Comparison of ENCODE assay signal across 8 cellular contexts in the genomic region with DNA sequence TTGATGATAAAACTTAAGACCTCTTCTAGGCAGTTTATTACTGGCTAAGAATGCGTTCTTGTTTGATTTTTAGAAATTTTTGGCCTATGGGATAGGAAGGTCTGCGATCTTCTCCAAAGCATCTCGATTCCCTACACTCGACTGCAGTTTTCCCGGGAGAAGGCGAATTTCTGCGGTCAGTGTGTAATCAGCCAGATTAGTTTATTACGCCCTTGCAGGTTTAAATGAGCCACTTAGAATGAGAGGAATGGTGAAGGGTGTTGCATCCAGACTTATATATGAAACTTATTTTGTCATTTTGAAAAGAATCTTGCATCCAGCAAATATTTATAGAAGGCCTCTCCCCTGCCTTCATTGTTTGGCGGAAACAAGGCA. TPM values are rescaled to one million over a fixed set of nuclear protein-coding genes. Genes with fewer than 3 reads are reported as not detected.
DNase-seq lines count a peak whose midpoint lies in the region; ATAC-seq and TF ChIP-seq lines count a peak whose summit lies in the region.

No MANE protein-coding gene starts in this region.

- H3K9me3 ChIP-seq in PC-9 (ENCODE audit: insufficient read depth, low read depth), result no peaks in the 10 kb centered on the region
- H3K9me3 ChIP-seq in esophagus squamous epithelium, result no peaks in the 10 kb centered on the region

- H3F3A ChIP-seq in PC-9 (ENCODE audit: insufficient read depth, low read depth), result no peaks in the 10 kb centered on the region

- DNase-seq in ELR (ENCODE audit: low read depth) (peak; percentile 36), PC-9 (no peak), esophagus squamous epithelium (lab: John Stamatoyannopoulos, UW) (no peak), progenitor cell of endocrine pancreas (ENCODE audit: low spot score, unreplicated experiment) (no peak), NCI-H1092 (lab: John Stamatoyannopoulos, UW) (no peak), NCI-H146 (lab: John Stamatoyannopoulos, UW) (no peak), AG20443 (ENCODE audit: low spot score) (no peak)

- H3K27ac Mint-ChIP-seq in progenitor cell of endocrine pancreas, result peak overlapping the region; percentile 99

- H3K4me3 ChIP-seq in PC-9 (peak overlapping the region; percentile 87), esophagus squamous epithelium (peak overlapping the region; percentile 44 to 95 (median 80))

- CTCF ChIA-PET in PC-9 (lab: Charles Lee), result no interaction called here

- no peaks in the 10 kb centered on the region for H3K27me3 ChIP-seq in PC-9 (ENCODE audit: insufficient read depth, low read depth)
- H3K27me3 ChIP-seq in esophagus squamous epithelium, result no peaks in the 10 kb centered on the region

- no peaks in the 10 kb centered on the region for H4K20me1 ChIP-seq in PC-9 (ENCODE audit: insufficient read depth)

- TF ChIP-seq CTCF in PC-9 (conservative IDR thresholded peaks at IDR 0.05), result no peak
- TF ChIP-seq CTCF in esophagus squamous epithelium (IDR thresholded peaks at IDR 0.05), result no peak
- TF ChIP-seq CTCF in progenitor cell of endocrine pancreas (IDR thresholded peaks at IDR 0.05; ENCODE audit: unreplicated experiment), result no peak

- H3K4me1 ChIP-seq in PC-9 (replicated peaks; ENCODE audit: insufficient read depth) (peaks cover 27% of the 10 kb centered on the region), esophagus squamous epithelium (peaks cover 0 to 62% (median 6%) of the 10 kb centered on the region in 3 donors)

- peak overlapping the region; percentile 99; the same call in 1 of the 2 replicates for H2AFZ ChIP-seq in PC-9

- H3K4me2 ChIP-seq in PC-9, result peak overlapping the region; percentile 94

- H3K27me3 Mint-ChIP-seq in progenitor cell of endocrine pancreas, result peaks cover 4% of the 10 kb centered on the region

- H3K4me1 Mint-ChIP-seq in progenitor cell of endocrine pancreas (ENCODE audit: low read depth), result peaks cover 27% of the 10 kb centered on the region

- peak overlapping the region; percentile 99 for H3K4me3 Mint-ChIP-seq in progenitor cell of endocrine pancreas (ENCODE audit: low read depth)

- TF ChIP-seq POLR2A in esophagus squamous epithelium (IDR thresholded peaks at IDR 0.05), result no peak

- H3K27ac ChIP-seq in PC-9, result peak overlapping the region; percentile 78
- H3K27ac ChIP-seq in esophagus squamous epithelium, result peak overlapping the region; percentile 88 to 96 (median 92)

- intact Hi-C loops in PC-9 (cut with micrococcal nuclease; ENCODE audit: unreplicated experiment), result loop anchor here (5.0 kb wide), 2 partner anchors 476 to 1876 kb away; no protein-coding TSS in a partner anchor
- intact Hi-C loops in esophagus squamous epithelium (cut with DNase I), result no loop called here

- 38 to 45% methylated on average over 9 of the region's 9 CpGs for WGBS in esophagus squamous epithelium, 2 donors

- H3K36me3 ChIP-seq in PC-9 (ENCODE audit: low read depth) (0 out of 2 replicates have a peak, but pooled peaks cover 6% of the 10 kb centered on the region), esophagus squamous epithelium (peaks cover 0 to 11% (median 0%) of the 10 kb centered on the region in 3 donors)

- no peaks in the 10 kb centered on the region for H3K9me2 ChIP-seq in PC-9 (ENCODE audit: insufficient read depth)

- H3K79me2 ChIP-seq in PC-9 (ENCODE audit: low read depth), result peaks cover 61% of the 10 kb centered on the region

- H3K9me3 Mint-ChIP-seq in progenitor cell of endocrine pancreas (ENCODE audit: low read depth), result no peaks in the 10 kb centered on the region

- POLR2A ChIA-PET in PC-9 (lab: Charles Lee; ENCODE audit: unreplicated experiment), result interaction anchor here (0.6 kb wide), 2 partner anchors 178 to 238 kb away, joined by 3 to 4 read pairs; no protein-coding TSS in a partner anchor

- peaks cover 4% of the 10 kb centered on the region for H3K36me3 Mint-ChIP-seq in progenitor cell of endocrine pancreas (ENCODE audit: insufficient read depth)

- no peak for ATAC-seq in HG03460 (IDR thresholded peaks at IDR 0.05; ENCODE audit: unreplicated experiment)

- no TSS peak for BruUV-seq in PC-9 (replicated peaks; lab: Mats Ljungman, UMichigan)

RNA-seq across cellular contexts. Expression of gene MTAP, which starts 1.2 kb away (rescaled TPM):
- total RNA-seq in PC-9 (2021), result 44.1 and 46.1 TPM in 2 replicates
- total RNA-seq in esophagus squamous epithelium, result 10 to 100 TPM; 16.1 to 37.4 (median 27.6) TPM
- 73.4 and 85.9 TPM in 2 replicates for total RNA-seq in progenitor cell of endocrine pancreas
